In genomic region chr1:183550915-183551314, GRCh38 we compare ENCODE assay signal across 2 cellular contexts.
TF ChIP-seq lines count a peak whose summit lies in the region.

No MANE protein-coding gene starts in this region.

TF ChIP-seq in SK-N-SH, 30 proteins besides CTCF, POLR2A, EP300 and RAD21:
- no peak for TF ChIP-seq MXI1 (IDR thresholded peaks at IDR 0.05; ENCODE audit: low read depth, low read length)
- TF ChIP-seq NFIC (IDR thresholded peaks at IDR 0.05; ENCODE audit: borderline replicate concordance), result 0 out of 2 replicates have a peak, but pooled peaks have one; percentile 25

TF ChIP-seq in SK-N-SH treated with all-trans-retinoic acid at 6 μM for 48 hours, 23 proteins besides CTCF, POLR2A, EP300 and RAD21:
- TF ChIP-seq ZFP3 (CRISPR knock-in tag; IDR thresholded peaks at IDR 0.05), result no peak
- TF ChIP-seq BACH2 (CRISPR knock-in tag; IDR thresholded peaks at IDR 0.05; ENCODE audit: borderline replicate concordance), result no peak
- no peak for TF ChIP-seq GLIS3 (CRISPR knock-in tag; IDR thresholded peaks at IDR 0.05)
- TF ChIP-seq, protein P1, sequence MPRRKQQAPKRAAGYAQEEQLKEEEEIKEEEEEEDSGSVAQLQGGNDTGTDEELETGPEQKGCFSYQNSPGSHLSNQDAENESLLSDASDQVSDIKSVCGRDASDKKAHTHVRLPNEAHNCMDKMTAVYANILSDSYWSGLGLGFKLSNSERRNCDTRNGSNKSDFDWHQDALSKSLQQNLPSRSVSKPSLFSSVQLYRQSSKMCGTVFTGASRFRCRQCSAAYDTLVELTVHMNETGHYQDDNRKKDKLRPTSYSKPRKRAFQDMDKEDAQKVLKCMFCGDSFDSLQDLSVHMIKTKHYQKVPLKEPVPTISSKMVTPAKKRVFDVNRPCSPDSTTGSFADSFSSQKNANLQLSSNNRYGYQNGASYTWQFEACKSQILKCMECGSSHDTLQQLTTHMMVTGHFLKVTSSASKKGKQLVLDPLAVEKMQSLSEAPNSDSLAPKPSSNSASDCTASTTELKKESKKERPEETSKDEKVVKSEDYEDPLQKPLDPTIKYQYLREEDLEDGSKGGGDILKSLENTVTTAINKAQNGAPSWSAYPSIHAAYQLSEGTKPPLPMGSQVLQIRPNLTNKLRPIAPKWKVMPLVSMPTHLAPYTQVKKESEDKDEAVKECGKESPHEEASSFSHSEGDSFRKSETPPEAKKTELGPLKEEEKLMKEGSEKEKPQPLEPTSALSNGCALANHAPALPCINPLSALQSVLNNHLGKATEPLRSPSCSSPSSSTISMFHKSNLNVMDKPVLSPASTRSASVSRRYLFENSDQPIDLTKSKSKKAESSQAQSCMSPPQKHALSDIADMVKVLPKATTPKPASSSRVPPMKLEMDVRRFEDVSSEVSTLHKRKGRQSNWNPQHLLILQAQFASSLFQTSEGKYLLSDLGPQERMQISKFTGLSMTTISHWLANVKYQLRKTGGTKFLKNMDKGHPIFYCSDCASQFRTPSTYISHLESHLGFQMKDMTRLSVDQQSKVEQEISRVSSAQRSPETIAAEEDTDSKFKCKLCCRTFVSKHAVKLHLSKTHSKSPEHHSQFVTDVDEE (CRISPR knock-in tag; IDR thresholded peaks at IDR 0.05), result no peak
- TF ChIP-seq, protein P2, sequence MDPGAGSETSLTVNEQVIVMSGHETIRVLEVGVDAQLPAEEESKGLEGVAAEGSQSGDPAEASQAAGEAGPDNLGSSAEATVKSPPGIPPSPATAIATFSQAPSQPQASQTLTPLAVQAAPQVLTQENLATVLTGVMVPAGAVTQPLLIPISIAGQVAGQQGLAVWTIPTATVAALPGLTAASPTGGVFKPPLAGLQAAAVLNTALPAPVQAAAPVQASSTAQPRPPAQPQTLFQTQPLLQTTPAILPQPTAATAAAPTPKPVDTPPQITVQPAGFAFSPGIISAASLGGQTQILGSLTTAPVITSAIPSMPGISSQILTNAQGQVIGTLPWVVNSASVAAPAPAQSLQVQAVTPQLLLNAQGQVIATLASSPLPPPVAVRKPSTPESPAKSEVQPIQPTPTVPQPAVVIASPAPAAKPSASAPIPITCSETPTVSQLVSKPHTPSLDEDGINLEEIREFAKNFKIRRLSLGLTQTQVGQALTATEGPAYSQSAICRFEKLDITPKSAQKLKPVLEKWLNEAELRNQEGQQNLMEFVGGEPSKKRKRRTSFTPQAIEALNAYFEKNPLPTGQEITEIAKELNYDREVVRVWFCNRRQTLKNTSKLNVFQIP (CRISPR knock-in tag; IDR thresholded peaks at IDR 0.05; ENCODE audit: borderline replicate concordance, low read depth), result no peak
- TF ChIP-seq ZC3H10 (CRISPR knock-in tag; IDR thresholded peaks at IDR 0.05), result no peak
- TF ChIP-seq ARNTL (CRISPR knock-in tag; IDR thresholded peaks at IDR 0.05; ENCODE audit: borderline replicate concordance, low read depth), result no peak
- TF ChIP-seq ZNF8 (CRISPR knock-in tag; IDR thresholded peaks at IDR 0.05), result no peak
- no peak for TF ChIP-seq TCF4 (CRISPR knock-in tag; IDR thresholded peaks at IDR 0.05; ENCODE audit: borderline replicate concordance)
- no peak for TF ChIP-seq CSDC2 (CRISPR knock-in tag; IDR thresholded peaks at IDR 0.05)
- TF ChIP-seq OSR1 (CRISPR knock-in tag; IDR thresholded peaks at IDR 0.05), result no peak
- TF ChIP-seq ZFP30 (CRISPR knock-in tag; IDR thresholded peaks at IDR 0.05), result no peak
- TF ChIP-seq, protein P3, sequence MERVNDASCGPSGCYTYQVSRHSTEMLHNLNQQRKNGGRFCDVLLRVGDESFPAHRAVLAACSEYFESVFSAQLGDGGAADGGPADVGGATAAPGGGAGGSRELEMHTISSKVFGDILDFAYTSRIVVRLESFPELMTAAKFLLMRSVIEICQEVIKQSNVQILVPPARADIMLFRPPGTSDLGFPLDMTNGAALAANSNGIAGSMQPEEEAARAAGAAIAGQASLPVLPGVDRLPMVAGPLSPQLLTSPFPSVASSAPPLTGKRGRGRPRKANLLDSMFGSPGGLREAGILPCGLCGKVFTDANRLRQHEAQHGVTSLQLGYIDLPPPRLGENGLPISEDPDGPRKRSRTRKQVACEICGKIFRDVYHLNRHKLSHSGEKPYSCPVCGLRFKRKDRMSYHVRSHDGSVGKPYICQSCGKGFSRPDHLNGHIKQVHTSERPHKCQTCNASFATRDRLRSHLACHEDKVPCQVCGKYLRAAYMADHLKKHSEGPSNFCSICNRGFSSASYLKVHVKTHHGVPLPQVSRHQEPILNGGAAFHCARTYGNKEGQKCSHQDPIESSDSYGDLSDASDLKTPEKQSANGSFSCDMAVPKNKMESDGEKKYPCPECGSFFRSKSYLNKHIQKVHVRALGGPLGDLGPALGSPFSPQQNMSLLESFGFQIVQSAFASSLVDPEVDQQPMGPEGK (CRISPR knock-in tag; IDR thresholded peaks at IDR 0.05; ENCODE audit: borderline replicate concordance), result no peak
- TF ChIP-seq, protein P4, sequence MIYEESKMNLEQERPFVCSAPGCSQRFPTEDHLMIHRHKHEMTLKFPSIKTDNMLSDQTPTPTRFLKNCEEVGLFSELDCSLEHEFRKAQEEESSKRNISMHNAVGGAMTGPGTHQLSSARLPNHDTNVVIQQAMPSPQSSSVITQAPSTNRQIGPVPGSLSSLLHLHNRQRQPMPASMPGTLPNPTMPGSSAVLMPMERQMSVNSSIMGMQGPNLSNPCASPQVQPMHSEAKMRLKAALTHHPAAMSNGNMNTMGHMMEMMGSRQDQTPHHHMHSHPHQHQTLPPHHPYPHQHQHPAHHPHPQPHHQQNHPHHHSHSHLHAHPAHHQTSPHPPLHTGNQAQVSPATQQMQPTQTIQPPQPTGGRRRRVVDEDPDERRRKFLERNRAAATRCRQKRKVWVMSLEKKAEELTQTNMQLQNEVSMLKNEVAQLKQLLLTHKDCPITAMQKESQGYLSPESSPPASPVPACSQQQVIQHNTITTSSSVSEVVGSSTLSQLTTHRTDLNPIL (CRISPR knock-in tag; IDR thresholded peaks at IDR 0.05; ENCODE audit: low read depth), result no peak
- no peak for TF ChIP-seq ZNF565 (CRISPR knock-in tag; conservative IDR thresholded peaks at IDR 0.05; ENCODE audit: low read depth)
- TF ChIP-seq SNAI2 (CRISPR knock-in tag; IDR thresholded peaks at IDR 0.05), result no peak
- TF ChIP-seq ZNF70 (CRISPR knock-in tag; IDR thresholded peaks at IDR 0.05), result no peak
- TF ChIP-seq ISL1 (CRISPR knock-in tag; IDR thresholded peaks at IDR 0.05), result no peak
